Comparison of ENCODE assay signal across 10 cellular contexts in genomic region chr10:75398238-75398629, GRCh38. TPM values are rescaled to one million over a fixed set of nuclear protein-coding genes. Genes with fewer than 3 reads are reported as not detected.
DNase-seq lines count a peak whose midpoint lies in the region; ATAC-seq and TF ChIP-seq lines count a peak whose summit lies in the region.
"Had no signal": no experiment of that assay in that cellular context is flagged by ENCODE, and none has a peak within 500 bp of the region (broad histone marks: within the 10 kb centered on the region; RNA-seq: fewer than 3 reads in every experiment).

No MANE protein-coding gene starts in this region.

- H3K23ac ChIP-seq in IMR-90 (ENCODE audit: low read depth, low read length), result peak overlapping the region; percentile 15; the same call in 1 of the 2 replicates

- H3K4me1 ChIP-seq in IMR-90 (ENCODE audit: control insufficient read depth, insufficient read depth, low read length), result peaks cover 13% of the 10 kb centered on the region; the same call in 1 of the 2 replicates
- peaks cover 12 to 14% of the 10 kb centered on the region in 2 donors for H3K4me1 ChIP-seq in duodenal mucosa (ENCODE audit: control insufficient read depth in 1 of 2, insufficient read depth in 2 of 2, low read length in 2 of 2)
- H3K4me1 ChIP-seq in mesodermal cell (ENCODE audit: control insufficient read depth, insufficient read depth, low read length, poor library complexity, severe bottlenecking), result peaks cover 8% of the 10 kb centered on the region
- peaks cover 0 to 35% (median 21%) of the 10 kb centered on the region in 4 donors for H3K4me1 ChIP-seq in tibial artery

- peak overlapping the region; percentile 89 for H3K4me2 ChIP-seq in IMR-90 (ENCODE audit: low read depth, low read length)

- H3K4me1 Mint-ChIP-seq in activated naive CD4-positive, alpha-beta T cell treated with anti-CD3 and anti-CD28 coated beads for 36 hours (ENCODE audit: low read depth), result peaks cover 23% of the 10 kb centered on the region

- dilution Hi-C loops in IMR-90 (cut with HindIII; ENCODE audit: low sequenced_read_pairs, unreplicated experiment), result no loop called here

- H3K9me1 ChIP-seq in IMR-90 (ENCODE audit: insufficient read depth, low read length), result peaks cover 5% of the 10 kb centered on the region; the same call in 1 of the 2 replicates

- TF ChIP-seq CTCF in IMR-90 (conservative IDR thresholded peaks at IDR 0.05; ENCODE audit: low read depth, low read length) (no peak), tibial artery (IDR thresholded peaks at IDR 0.05) (no peak)

- no peak for TF ChIP-seq POLR2A in IMR-90 (IDR thresholded peaks at IDR 0.05; ENCODE audit: low read depth, low read length)

- H3K79me1 ChIP-seq in IMR-90 (ENCODE audit: low read depth in 1 of 2, low read length in 2 of 2), result peaks cover 3 to 21% of the 10 kb centered on the region in 2 experiments; a peak in 3 of 4 replicates

- no peak overlapping the region for H3K27ac Mint-ChIP-seq in activated naive CD4-positive, alpha-beta T cell treated with anti-CD3 and anti-CD28 coated beads for 36 hours

- H4K91ac ChIP-seq in IMR-90 (ENCODE audit: insufficient read depth, low read depth, low read length), result peak overlapping the region; percentile 24; the same call in 1 of the 2 replicates

- ATAC-seq in IMR-90 (ENCODE audit: low read depth), result no peak

- peak overlapping the region; percentile 75 for H3K4ac ChIP-seq in IMR-90 (ENCODE audit: low read depth, low read length)

- WGBS in IMR-90 (ENCODE audit: extremely low coverage in 2 of 2, insufficient read length in 1 of 2), 2 experiments, result 0% methylated on average over 2 of the region's 9 CpGs; no CpG with 5 or more reads in 1 of the 2 experiments
- 17 to 42% methylated on average over 2 to 3 of the region's 9 CpGs for WGBS in mesodermal cell (ENCODE audit: insufficient coverage in 2 of 2), 2 experiments

- POLR2A ChIA-PET in IMR-90 (lab: Charles Lee; ENCODE audit: unreplicated experiment), result interaction anchor here (0.6 kb wide), 1 partner anchor 1033 kb away, joined by 3 read pairs; no protein-coding TSS in a partner anchor

- H2BK5ac ChIP-seq in IMR-90 (ENCODE audit: low read depth, low read length, poor library complexity, severe bottlenecking), result peak overlapping the region; percentile 83

- H3K9me3 ChIP-seq in IMR-90 (ENCODE audit: control insufficient read depth, insufficient read depth, low read length) (no peaks in the 10 kb centered on the region), duodenal mucosa (ENCODE audit: control insufficient read depth in 1 of 2, low read length in 2 of 2) (no peaks in the 10 kb centered on the region), mesodermal cell (ENCODE audit: control insufficient read depth, low read length) (no peaks in the 10 kb centered on the region), tibial artery (no peaks in the 10 kb centered on the region)

- in situ Hi-C loops in IMR-90 (cut with MboI; ENCODE audit: low sequenced_read_pairs), result loop anchor here (5.0 to 10.0 kb wide), 2 partner anchors 103 to 1714 kb away; no protein-coding TSS in a partner anchor

- no peak overlapping the region for H2BK20ac ChIP-seq in IMR-90 (ENCODE audit: low read depth, low read length)

- H3K36me3 ChIP-seq in IMR-90 (ENCODE audit: control insufficient read depth, insufficient read depth, low read length) (peaks cover 34% of the 10 kb centered on the region), duodenal mucosa (ENCODE audit: control insufficient read depth in 1 of 2, insufficient read depth in 2 of 2, low read length in 2 of 2) (peaks cover 0 to 8% of the 10 kb centered on the region in 2 donors), mesodermal cell (ENCODE audit: control insufficient read depth, insufficient read depth, low read length) (peaks cover 10% of the 10 kb centered on the region), tibial artery (peaks cover 15 to 33% (median 28%) of the 10 kb centered on the region in 3 donors)

- peak overlapping the region in 1 of 2 experiments; percentile 68; a peak in 3 of 4 replicates for H4K8ac ChIP-seq in IMR-90 (ENCODE audit: low read depth in 2 of 2, low read length in 2 of 2)

- H3K36me3 Mint-ChIP-seq in activated naive CD4-positive, alpha-beta T cell treated with anti-CD3 and anti-CD28 coated beads for 36 hours (ENCODE audit: low read depth), result no peaks in the 10 kb centered on the region

- H2BK15ac ChIP-seq in IMR-90 (ENCODE audit: low read depth, low read length), result no peak overlapping the region

- 0 out of 2 replicates have a peak overlapping the region, but pooled peaks have one; percentile 59 for H2AK5ac ChIP-seq in IMR-90 (ENCODE audit: low read depth, low read length)

- peak overlapping the region; percentile 82 for H3K18ac ChIP-seq in IMR-90 (ENCODE audit: low read depth, low read length)

- no peak overlapping the region; the same call in 1 of the 2 replicates for H4K5ac ChIP-seq in IMR-90 (ENCODE audit: low read depth, low read length)

- H3K4me3 ChIP-seq in IMR-90 (ENCODE audit: insufficient read depth, low read depth, low read length), result peak overlapping the region; percentile 99
- H3K4me3 ChIP-seq in duodenal mucosa (ENCODE audit: low read depth in 1 of 2, low read length in 2 of 2), result peak overlapping the region; percentile 75 to 92
- H3K4me3 ChIP-seq in mesodermal cell (ENCODE audit: extremely low read depth, insufficient read depth, low read length, poor library complexity, severe bottlenecking), result peak overlapping the region; percentile 85
- peak overlapping the region; percentile 88 to 92 for H3K4me3 ChIP-seq in tibial artery

- peak overlapping the region; percentile 61; the same call in 1 of the 2 replicates for H2BK120ac ChIP-seq in IMR-90 (ENCODE audit: low read depth, low read length)

- H2AK9ac ChIP-seq in IMR-90 (replicated peaks; ENCODE audit: low read depth, low read length, poor library complexity), result peak overlapping the region; percentile 88

- 0 out of 2 replicates have a peak overlapping the region, but pooled peaks have one; percentile 10 for H3K14ac ChIP-seq in IMR-90 (replicated peaks; ENCODE audit: low read depth, low read length)

- intact Hi-C loops in IMR-90 (cut with micrococcal nuclease), result loop anchor here (5.0 kb wide), 1 partner anchor 286 kb away; the partner anchor contains the start of gene SAMD8
- intact Hi-C loops in tibial artery (cut with DNase I; ENCODE audit: low total_unique reads), result loop anchor here (5.0 to 10.0 kb wide), 5 partner anchors 101 to 1609 kb away; no protein-coding TSS in a partner anchor
- intact Hi-C loops in activated naive CD4-positive, alpha-beta T cell treated with anti-CD3 and anti-CD28 coated beads for 36 hours (cut with micrococcal nuclease), result no loop called here

- DNase-seq in IMR-90 (no peak), tibial artery (no peak), inferior parietal cortex (ENCODE audit: extremely low spot score) (no peak)
- no peak for DNase-seq in activated T-cell treated with anti-CD3 and anti-CD28 coated beads, Interleukin-2, amount 50 U/mL, for 48 hours
- DNase-seq in activated naive CD4-positive, alpha-beta T cell treated with anti-CD3 and anti-CD28 coated beads for 36 hours, result no peak
- DNase-seq: activated gamma-delta T cell treated with Interleukin-2 at 50 U/mL for 16 hours, Karpas-422 had no signal

- H2AFZ ChIP-seq in IMR-90 (replicated peaks; ENCODE audit: low read length, poor library complexity), result peak overlapping the region; percentile 73

- peak overlapping the region; percentile 100 for H3K27ac ChIP-seq in IMR-90 (ENCODE audit: insufficient read depth, low read length)
- no peak overlapping the region for H3K27ac ChIP-seq in duodenal mucosa (ENCODE audit: low read depth, low read length)
- H3K27ac ChIP-seq in mesodermal cell (ENCODE audit: low read depth, low read length, severe bottlenecking), result no peak overlapping the region
- H3K27ac ChIP-seq in tibial artery, result peak overlapping the region in 1 of 2 donors; percentile 93

- H3K27me3 ChIP-seq in IMR-90 (ENCODE audit: control insufficient read depth, insufficient read depth, low read length) (no peaks in the 10 kb centered on the region), duodenal mucosa (ENCODE audit: control insufficient read depth in 1 of 2, insufficient read depth in 2 of 2, low read length in 2 of 2) (no peaks in the 10 kb centered on the region), tibial artery (no peaks in the 10 kb centered on the region)

- TF ChIP-seq RAD21 in IMR-90 (IDR thresholded peaks at IDR 0.05; ENCODE audit: low read length), result no peak

- TSS peak; percentile 62 for BruUV-seq in IMR-90 (replicated peaks; lab: Mats Ljungman, UMichigan)

- H4K20me1 ChIP-seq in IMR-90 (ENCODE audit: insufficient read depth, low read length), result peaks cover 16% of the 10 kb centered on the region; the same call in 1 of the 2 replicates

- no peaks in the 10 kb centered on the region for H3K9me3 Mint-ChIP-seq in activated naive CD4-positive, alpha-beta T cell treated with anti-CD3 and anti-CD28 coated beads for 36 hours

- H3K56ac ChIP-seq in IMR-90 (ENCODE audit: extremely low read depth, insufficient read depth, low read length), result peak overlapping the region; percentile 63; the same call in 1 of the 2 replicates

- CTCF ChIA-PET in IMR-90 (lab: Yijun Ruan, JAX), result interaction anchor here (0.7 kb wide), 1 partner anchor 15 kb away, joined by 3 read pairs; no protein-coding TSS in a partner anchor
- CTCF ChIA-PET in activated naive CD4-positive, alpha-beta T cell treated with anti-CD3 and anti-CD28 coated beads for 36 hours (lab: Charles Lee), result interaction anchor here (0.7 kb wide), 1 partner anchor 1714 kb away, joined by 3 read pairs; no protein-coding TSS in a partner anchor

- H3K27me3 Mint-ChIP-seq in activated naive CD4-positive, alpha-beta T cell treated with anti-CD3 and anti-CD28 coated beads for 36 hours (ENCODE audit: low read depth), result peaks cover 48% of the 10 kb centered on the region

- H3K4me3 Mint-ChIP-seq in activated naive CD4-positive, alpha-beta T cell treated with anti-CD3 and anti-CD28 coated beads for 36 hours, result no peak overlapping the region

- peak overlapping the region; percentile 99 for H3K9ac ChIP-seq in IMR-90 (ENCODE audit: low read depth, low read length)
- peak overlapping the region; percentile 78 to 89 for H3K9ac ChIP-seq in duodenal mucosa (ENCODE audit: low read depth in 1 of 2, low read length in 2 of 2)

RNA-seq across cellular contexts. Expression of gene ZNF503, which starts 3.3 kb away (rescaled TPM):
- 0.36 and 0.83 TPM in 2 replicates for total RNA-seq in IMR-90 (2012; rRNA removed)
- 5.8 and 7.2 TPM in 2 replicates for polyA plus RNA-seq in IMR-90 (2012; rRNA removed)
- polyA plus RNA-seq in IMR-90 (2012; cell fraction: cytosol; rRNA removed), result 9.6 and 16.1 TPM in 2 replicates
- 7.7 and 20.9 TPM in 2 replicates for polyA plus RNA-seq in IMR-90 (2012; cell fraction: nucleus; rRNA removed; ENCODE audit: low replicate concordance)
- polyA plus RNA-seq in mesodermal cell (2013, experiment 1 of 2), result 35.4 TPM
- 35.7 TPM for polyA plus RNA-seq in mesodermal cell (2013, experiment 2 of 2)
- total RNA-seq in activated naive CD4-positive, alpha-beta T cell treated with anti-CD3 and anti-CD28 coated beads for 36 hours, result under 1 TPM; 0.07 to 0.21 TPM

RNA-seq across cellular contexts. Expression of gene LRMDA, which starts 33.2 kb away (rescaled TPM):
- under 0.01 TPM in 1 of 2 replicates, not detected in the other for total RNA-seq in IMR-90 (2012; rRNA removed)
- polyA plus RNA-seq in IMR-90 (2012; rRNA removed), result 0.07 TPM in 1 of 2 replicates, not detected in the other
- polyA plus RNA-seq in IMR-90 (2012; cell fraction: cytosol; rRNA removed), result 0.01 TPM in 1 of 2 replicates, not detected in the other
- not detected in 2 replicates for polyA plus RNA-seq in IMR-90 (2012; cell fraction: nucleus; rRNA removed; ENCODE audit: low replicate concordance)
- polyA plus RNA-seq in mesodermal cell (2013, experiment 1 of 2), result 1.4 TPM
- polyA plus RNA-seq in mesodermal cell (2013, experiment 2 of 2), result 2.9 TPM
- total RNA-seq in activated naive CD4-positive, alpha-beta T cell treated with anti-CD3 and anti-CD28 coated beads for 36 hours, result not detected
- total RNA-seq: G401 had no signal
